In genomic region chr19:839146-839872, GRCh38 we compare ENCODE assay signal across 1 cellular context.
TF ChIP-seq lines count a peak whose summit lies in the region.

No MANE protein-coding gene starts in this region.

TF ChIP-seq in H1, 55 proteins besides CTCF, POLR2A, EP300 and RAD21 (continued from another document):
- TF ChIP-seq CTBP2 (IDR thresholded peaks at IDR 0.05; ENCODE audit: borderline replicate concordance, insufficient read depth, insufficient read length, low read length): no peak
- TF ChIP-seq KDM1A (IDR thresholded peaks at IDR 0.05; ENCODE audit: borderline replicate concordance, low read length): no peak
- no peak for TF ChIP-seq SP4 (IDR thresholded peaks at IDR 0.05; ENCODE audit: low read length)
- TF ChIP-seq SIX5 (IDR thresholded peaks at IDR 0.05; ENCODE audit: low read depth, low read length): no peak
- TF ChIP-seq ASH2L (IDR thresholded peaks at IDR 0.05; ENCODE audit: low read length): no peak
- no peak for TF ChIP-seq CBX8 (IDR thresholded peaks at IDR 0.05; ENCODE audit: borderline replicate concordance, low read depth, low read length)
- no peak for TF ChIP-seq MAX (IDR thresholded peaks at IDR 0.05)
- TF ChIP-seq YY1 (IDR thresholded peaks at IDR 0.05; ENCODE audit: low read depth, low read length): no peak
- no peak for TF ChIP-seq BRCA1 (IDR thresholded peaks at IDR 0.05; ENCODE audit: low read depth, low read length)
- TF ChIP-seq EGR1 (IDR thresholded peaks at IDR 0.05; ENCODE audit: borderline replicate concordance, low read depth, low read length): no peak
- TF ChIP-seq CEBPB (IDR thresholded peaks at IDR 0.05; ENCODE audit: low read depth, low read length): no peak
- no peak for TF ChIP-seq TBP (IDR thresholded peaks at IDR 0.05; ENCODE audit: low read depth, low read length)
- TF ChIP-seq KDM5A (IDR thresholded peaks at IDR 0.05; ENCODE audit: low read length): no peak
- TF ChIP-seq ATF3 (IDR thresholded peaks at IDR 0.05; ENCODE audit: insufficient read depth, low read depth, low read length): no peak
